ENCODE assay signal across 2 cellular contexts in the genomic region with DNA sequence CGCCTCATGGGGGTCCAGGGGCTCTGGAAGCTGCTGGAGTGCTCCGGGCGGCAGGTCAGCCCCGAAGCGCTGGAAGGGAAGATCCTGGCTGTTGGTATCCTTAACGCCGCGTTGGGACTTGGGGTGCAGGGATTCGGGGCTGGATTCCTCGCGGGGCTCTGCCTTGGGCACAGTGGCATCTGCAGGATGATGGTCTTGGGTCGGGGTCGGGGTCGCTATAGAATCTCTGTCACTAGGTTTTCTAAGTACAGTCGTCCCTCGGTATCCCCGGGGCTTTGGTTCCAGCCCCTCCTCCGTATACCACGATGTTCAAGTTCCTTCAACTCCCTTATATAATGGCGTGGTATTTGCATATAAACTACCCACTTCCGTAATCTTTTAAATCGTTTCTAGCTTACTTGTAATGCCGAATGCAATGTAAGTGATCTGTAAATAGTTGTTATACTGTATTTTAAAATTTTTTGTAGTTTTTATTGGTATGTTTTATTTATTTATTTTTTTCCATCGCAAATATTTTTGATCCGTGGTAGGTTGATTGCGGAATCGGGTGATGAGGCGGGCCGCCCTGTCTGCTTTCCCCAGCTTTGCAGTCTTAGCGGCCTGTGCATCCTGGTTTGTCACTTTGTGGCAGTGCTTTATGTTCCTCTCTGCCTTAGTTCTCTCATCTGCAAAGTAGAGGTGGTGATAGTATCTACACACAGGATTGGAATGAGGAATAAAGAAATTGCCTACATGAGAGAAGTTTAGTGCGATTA.
TF ChIP-seq lines count a peak whose summit lies in the region.

No MANE protein-coding gene starts in this region.

TF ChIP-seq in IMR-90, 13 proteins besides CTCF, POLR2A, EP300 and RAD21 (continued from another document):
- TF ChIP-seq MAZ (IDR thresholded peaks at IDR 0.05; ENCODE audit: borderline replicate concordance, low read depth, low read length): no peak
- 0 out of 2 replicates have a peak, but pooled peaks have one; percentile 40 for TF ChIP-seq MXI1 (IDR thresholded peaks at IDR 0.05; ENCODE audit: borderline replicate concordance, low read depth, low read length)
TF ChIP-seq in IMR-90: peak in this region for 2.

TF ChIP-seq in SK-N-SH, 30 proteins besides CTCF, POLR2A, EP300 and RAD21 (continued from another document):
- TF ChIP-seq MEF2A (IDR thresholded peaks at IDR 0.05; ENCODE audit: borderline replicate concordance, low read depth) (no peak), RXRA (IDR thresholded peaks at IDR 0.05; ENCODE audit: borderline replicate concordance, low read depth) (no peak), JUND (IDR thresholded peaks at IDR 0.05) (no peak), SIN3A (IDR thresholded peaks at IDR 0.05; ENCODE audit: borderline replicate concordance, low read depth, low read length) (no peak)
- TF ChIP-seq, protein P1, sequence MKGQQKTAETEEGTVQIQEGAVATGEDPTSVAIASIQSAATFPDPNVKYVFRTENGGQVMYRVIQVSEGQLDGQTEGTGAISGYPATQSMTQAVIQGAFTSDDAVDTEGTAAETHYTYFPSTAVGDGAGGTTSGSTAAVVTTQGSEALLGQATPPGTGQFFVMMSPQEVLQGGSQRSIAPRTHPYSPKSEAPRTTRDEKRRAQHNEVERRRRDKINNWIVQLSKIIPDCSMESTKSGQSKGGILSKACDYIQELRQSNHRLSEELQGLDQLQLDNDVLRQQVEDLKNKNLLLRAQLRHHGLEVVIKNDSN (IDR thresholded peaks at IDR 0.05; ENCODE audit: borderline replicate concordance, low read depth): no peak
- TF ChIP-seq, protein P2, sequence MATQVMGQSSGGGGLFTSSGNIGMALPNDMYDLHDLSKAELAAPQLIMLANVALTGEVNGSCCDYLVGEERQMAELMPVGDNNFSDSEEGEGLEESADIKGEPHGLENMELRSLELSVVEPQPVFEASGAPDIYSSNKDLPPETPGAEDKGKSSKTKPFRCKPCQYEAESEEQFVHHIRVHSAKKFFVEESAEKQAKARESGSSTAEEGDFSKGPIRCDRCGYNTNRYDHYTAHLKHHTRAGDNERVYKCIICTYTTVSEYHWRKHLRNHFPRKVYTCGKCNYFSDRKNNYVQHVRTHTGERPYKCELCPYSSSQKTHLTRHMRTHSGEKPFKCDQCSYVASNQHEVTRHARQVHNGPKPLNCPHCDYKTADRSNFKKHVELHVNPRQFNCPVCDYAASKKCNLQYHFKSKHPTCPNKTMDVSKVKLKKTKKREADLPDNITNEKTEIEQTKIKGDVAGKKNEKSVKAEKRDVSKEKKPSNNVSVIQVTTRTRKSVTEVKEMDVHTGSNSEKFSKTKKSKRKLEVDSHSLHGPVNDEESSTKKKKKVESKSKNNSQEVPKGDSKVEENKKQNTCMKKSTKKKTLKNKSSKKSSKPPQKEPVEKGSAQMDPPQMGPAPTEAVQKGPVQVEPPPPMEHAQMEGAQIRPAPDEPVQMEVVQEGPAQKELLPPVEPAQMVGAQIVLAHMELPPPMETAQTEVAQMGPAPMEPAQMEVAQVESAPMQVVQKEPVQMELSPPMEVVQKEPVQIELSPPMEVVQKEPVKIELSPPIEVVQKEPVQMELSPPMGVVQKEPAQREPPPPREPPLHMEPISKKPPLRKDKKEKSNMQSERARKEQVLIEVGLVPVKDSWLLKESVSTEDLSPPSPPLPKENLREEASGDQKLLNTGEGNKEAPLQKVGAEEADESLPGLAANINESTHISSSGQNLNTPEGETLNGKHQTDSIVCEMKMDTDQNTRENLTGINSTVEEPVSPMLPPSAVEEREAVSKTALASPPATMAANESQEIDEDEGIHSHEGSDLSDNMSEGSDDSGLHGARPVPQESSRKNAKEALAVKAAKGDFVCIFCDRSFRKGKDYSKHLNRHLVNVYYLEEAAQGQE (IDR thresholded peaks at IDR 0.05; ENCODE audit: low read depth, low read length): no peak
